ENCODE assay signal across 12 cellular contexts in the genomic region with DNA sequence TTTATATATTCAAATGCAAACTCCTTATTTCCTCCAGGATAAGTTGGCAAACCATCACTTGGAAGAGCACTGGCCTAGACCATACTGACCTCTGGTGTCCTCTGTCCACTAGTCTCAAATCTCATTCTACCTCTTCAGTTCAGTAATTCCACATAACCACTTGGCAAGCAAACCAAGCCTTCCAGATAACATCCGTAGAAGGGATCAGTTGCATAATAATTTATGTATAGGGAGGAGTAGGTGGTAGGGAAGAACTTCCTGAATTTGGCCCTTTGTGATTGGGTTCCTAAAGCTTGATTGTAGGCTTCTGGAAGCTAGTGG. TPM values are rescaled to one million over a fixed set of nuclear protein-coding genes. Genes with fewer than 3 reads are reported as not detected.
DNase-seq lines count a peak whose midpoint lies in the region; ATAC-seq, FAIRE-seq and TF ChIP-seq lines count a peak whose summit lies in the region.
"Had no signal": no experiment of that assay in that cellular context is flagged by ENCODE, and none has a peak within 500 bp of the region (broad histone marks: within the 10 kb centered on the region; RNA-seq: fewer than 3 reads in every experiment).

No MANE protein-coding gene starts in this region.

- peaks cover 4% of the 10 kb centered on the region for H3K36me3 ChIP-seq in bronchial epithelial cell (ENCODE audit: control insufficient read depth, insufficient read depth, low read length)

- peaks cover 56% of the 10 kb centered on the region for H3K36me3 Mint-ChIP-seq in activated CD4-positive, alpha-beta T cell treated with anti-CD3 and anti-CD28 coated beads, Interleukin-2, amount 10 ng/mL, durations not matched to agents 24 days and 14 days (ENCODE audit: low read depth)
- peaks cover 42% of the 10 kb centered on the region for H3K36me3 Mint-ChIP-seq in type B pancreatic cell
- H3K36me3 Mint-ChIP-seq in naive thymus-derived CD8-positive, alpha-beta T cell, result peaks cover 14 to 86% (median 40%) of the 10 kb centered on the region in 3 donors

- H3K4me3 Mint-ChIP-seq in activated CD4-positive, alpha-beta T cell treated with anti-CD3 and anti-CD28 coated beads, Interleukin-2, amount 10 ng/mL, durations not matched to agents 24 days and 14 days, result no peak overlapping the region
- no peak overlapping the region for H3K4me3 Mint-ChIP-seq in type B pancreatic cell
- H3K4me3 Mint-ChIP-seq in naive thymus-derived CD8-positive, alpha-beta T cell, result no peak overlapping the region

- H3K27ac Mint-ChIP-seq in activated CD4-positive, alpha-beta T cell treated with anti-CD3 and anti-CD28 coated beads, Interleukin-2, amount 10 ng/mL, durations not matched to agents 24 days and 14 days, result peak overlapping the region; percentile 45
- H3K27ac Mint-ChIP-seq in type B pancreatic cell, result peak overlapping the region; percentile 8
- peak overlapping the region in 2 of 10 donors; percentile 36 to 68 for H3K27ac Mint-ChIP-seq in naive thymus-derived CD8-positive, alpha-beta T cell

- DNase-seq in activated CD4-positive, alpha-beta T cell treated with anti-CD3 and anti-CD28 coated beads, Interleukin-2, amount 10 ng/mL, durations not matched to agents 24 days and 14 days, result no peak
- DNase-seq in activated CD4-positive, alpha-beta T cell treated with anti-CD3 and anti-CD28 coated beads for 48 hours, result no peak
- DNase-seq in bronchial epithelial cell (ENCODE audit: low read depth) (peak; percentile 33), left lobe of liver (ENCODE audit: low spot score) (no peak), type B pancreatic cell (ENCODE audit: extremely low spot score, unreplicated experiment) (no peak), NCI-H748 (lab: John Stamatoyannopoulos, UW; ENCODE audit: unreplicated experiment) (no peak), lower leg skin (ENCODE audit: low spot score in 2 of 2) (no peak)
- DNase-seq in naive thymus-derived CD8-positive, alpha-beta T cell, result no peak
- DNase-seq: NCI-H1092 treated with DMSO at 0.1 percent for 48 hours had no signal

- H3K9me3 Mint-ChIP-seq in activated CD4-positive, alpha-beta T cell treated with anti-CD3 and anti-CD28 coated beads, Interleukin-2, amount 10 ng/mL, durations not matched to agents 24 days and 14 days, result no peaks in the 10 kb centered on the region
- no peaks in the 10 kb centered on the region for H3K9me3 Mint-ChIP-seq in type B pancreatic cell
- H3K9me3 Mint-ChIP-seq in naive thymus-derived CD8-positive, alpha-beta T cell, result no peaks in the 10 kb centered on the region

- intact Hi-C loops in activated CD4-positive, alpha-beta T cell treated with anti-CD3 and anti-CD28 coated beads, Interleukin-2, amount 10 ng/mL, durations not matched to agents 24 days and 14 days (cut with micrococcal nuclease), result no loop called here
- intact Hi-C loops in lower leg skin (cut with DNase I; ENCODE audit: low total_unique reads), result no loop called here

- peak; percentile 93 for ATAC-seq in left lobe of liver
- ATAC-seq in naive thymus-derived CD8-positive, alpha-beta T cell, result no peak
- ATAC-seq: activated CD4-positive, CD25-positive, alpha-beta regulatory T cell treated with anti-CD3 and anti-CD28 coated beads, Interleukin-2, amount 50 U/mL, for 24 hours had no signal

- no peak for FAIRE-seq in bronchial epithelial cell (lab: Jason Lieb, UNC)
- FAIRE-seq: frontal cortex had no signal

- H3K4me1 Mint-ChIP-seq in activated CD4-positive, alpha-beta T cell treated with anti-CD3 and anti-CD28 coated beads, Interleukin-2, amount 10 ng/mL, durations not matched to agents 24 days and 14 days, result peaks cover 19% of the 10 kb centered on the region
- H3K4me1 Mint-ChIP-seq in type B pancreatic cell (ENCODE audit: unreplicated experiment), result peaks cover 2% of the 10 kb centered on the region
- peaks cover 13 to 51% (median 46%) of the 10 kb centered on the region in 4 donors for H3K4me1 Mint-ChIP-seq in naive thymus-derived CD8-positive, alpha-beta T cell

- TF ChIP-seq CTCF in bronchial epithelial cell (IDR thresholded peaks at IDR 0.05; ENCODE audit: insufficient read depth, low read length, severe bottlenecking), result no peak
- no peak for TF ChIP-seq CTCF in type B pancreatic cell (conservative IDR thresholded peaks at IDR 0.05)
- no peak for TF ChIP-seq CTCF in lower leg skin (IDR thresholded peaks at IDR 0.05)

- H3K27me3 ChIP-seq in bronchial epithelial cell (ENCODE audit: control insufficient read depth, insufficient read depth, low read length), result no peaks in the 10 kb centered on the region
- H3K27me3 ChIP-seq: BLaER1 had no signal

- no peaks in the 10 kb centered on the region for H3K27me3 Mint-ChIP-seq in activated CD4-positive, alpha-beta T cell treated with anti-CD3 and anti-CD28 coated beads, Interleukin-2, amount 10 ng/mL, durations not matched to agents 24 days and 14 days
- no peaks in the 10 kb centered on the region for H3K27me3 Mint-ChIP-seq in type B pancreatic cell
- no peaks in the 10 kb centered on the region for H3K27me3 Mint-ChIP-seq in naive thymus-derived CD8-positive, alpha-beta T cell

- 0 to 6% methylated on average over 1 of the region's 1 CpG for WGBS in lower leg skin, 2 donors

- POLR2A ChIA-PET in naive thymus-derived CD8-positive, alpha-beta T cell (lab: Charles Lee), result interaction anchor here (1.4 kb wide), 1 partner anchor 55 kb away, joined by 3 read pairs; a partner anchor contains a TSS

- TF ChIP-seq POLR2A in lower leg skin (IDR thresholded peaks at IDR 0.05), result no peak

- H3K4me3 ChIP-seq in bronchial epithelial cell (ENCODE audit: low read depth, low read length) (no peak overlapping the region), lower leg skin (ENCODE audit: low read depth, poor library complexity, severe bottlenecking) (no peak overlapping the region)
- H3K4me3 ChIP-seq: BLaER1 had no signal

RNA-seq across cellular contexts. Expression of a gene that starts 55.0 kb away (rescaled TPM):
- total RNA-seq in activated CD4-positive, alpha-beta T cell treated with anti-CD3 and anti-CD28 coated beads, Interleukin-2, amount 10 ng/mL, durations not matched to agents 24 days and 14 days, result 125 and 130 TPM in 2 replicates
- 36.6 and 56.5 TPM in 2 replicates for total RNA-seq in bronchial epithelial cell
- 36.5 TPM for total RNA-seq in left lobe of liver
- 110 and 115 TPM in 2 replicates for total RNA-seq in type B pancreatic cell (ENCODE audit: low replicate concordance)
- 100 to 1,000 TPM in 1 of 4 donors, 10 to 100 TPM in 3; 86.2 to 139 (median 92.9) TPM for total RNA-seq in lower leg skin
- total RNA-seq in naive thymus-derived CD8-positive, alpha-beta T cell, result 100 to 1,000 TPM; 206 to 213 TPM
- polyA plus RNA-seq in naive thymus-derived CD8-positive, alpha-beta T cell, result 100 to 1,000 TPM in 1 of 3 donors, 10 to 100 TPM in 2; 84.2 to 108 (median 92.2) TPM
